1 cellular context compared by ENCODE assay signal in genomic region chr1:112672842-112673241, GRCh38.
TF ChIP-seq lines count a peak whose summit lies in the region.

No MANE protein-coding gene starts in this region.

TF ChIP-seq in K562, 482 proteins besides CTCF, POLR2A, EP300 and RAD21 (continues in another document):
- peak in 1 of 2 experiments; percentile 22; a peak in 1 of 4 replicates for TF ChIP-seq KDM1A (IDR thresholded peaks at IDR 0.05)
- no peak for TF ChIP-seq ZNF277 (CRISPR knock-in tag; IDR thresholded peaks at IDR 0.05; ENCODE audit: borderline replicate concordance)
- no peak for TF ChIP-seq MBD2 (IDR thresholded peaks at IDR 0.05; ENCODE audit: borderline replicate concordance, low read depth)
- TF ChIP-seq AFF4 (CRISPR knock-in tag; IDR thresholded peaks at IDR 0.05): no peak
- TF ChIP-seq USF1 (CRISPR knock-in tag; IDR thresholded peaks at IDR 0.05): no peak
- TF ChIP-seq KLF13 (tag; IDR thresholded peaks at IDR 0.05; ENCODE audit: borderline replicate concordance, low read depth): no peak
- TF ChIP-seq ELK1 (CRISPR knock-in tag; IDR thresholded peaks at IDR 0.05): no peak
- no peak for TF ChIP-seq NR2C2 (CRISPR knock-in tag; IDR thresholded peaks at IDR 0.05)
- TF ChIP-seq NR2C2 (tag; IDR thresholded peaks at IDR 0.05): peak; percentile 62
- no peak for TF ChIP-seq SNIP1 (IDR thresholded peaks at IDR 0.05; ENCODE audit: low read depth)
- TF ChIP-seq THRB (CRISPR knock-in tag; conservative IDR thresholded peaks at IDR 0.05): no peak
- no peak for TF ChIP-seq ZNF239 (CRISPR knock-in tag; IDR thresholded peaks at IDR 0.05)
- no peak for TF ChIP-seq MITF (IDR thresholded peaks at IDR 0.05)
- TF ChIP-seq WHSC1 (IDR thresholded peaks at IDR 0.05; ENCODE audit: low read length): no peak
- no peak for TF ChIP-seq ZNF134 (CRISPR knock-in tag; conservative IDR thresholded peaks at IDR 0.05)
- no peak for TF ChIP-seq PATZ1 (CRISPR knock-in tag; IDR thresholded peaks at IDR 0.05; ENCODE audit: borderline replicate concordance)
- TF ChIP-seq GTF2A2 (tag; IDR thresholded peaks at IDR 0.05): no peak
- no peak for TF ChIP-seq KLF16 (IDR thresholded peaks at IDR 0.05)
- TF ChIP-seq FOXJ2 (tag; IDR thresholded peaks at IDR 0.05): 0 out of 2 replicates have a peak, but pooled peaks have one; percentile 40
- no peak for TF ChIP-seq PRMT5 (CRISPR knock-in tag; IDR thresholded peaks at IDR 0.05)
- 0 out of 2 replicates have a peak, but pooled peaks have one; percentile 16 for TF ChIP-seq ATF7 (IDR thresholded peaks at IDR 0.05)
- TF ChIP-seq EWSR1 (IDR thresholded peaks at IDR 0.05; ENCODE audit: borderline replicate concordance, low read depth, partially characterized antibody): no peak
- no peak for TF ChIP-seq YY1 (IDR thresholded peaks at IDR 0.05; ENCODE audit: borderline replicate concordance in 1 of 3, control insufficient read depth in 1 of 3, extremely low read depth in 1 of 3, insufficient read depth in 3 of 3, insufficient read length in 1 of 3, insufficient replicate concordance in 2 of 3, low read depth in 1 of 3, low read length in 2 of 3)
- TF ChIP-seq MNT (conservative IDR thresholded peaks at IDR 0.05): 0 out of 4 replicates have a peak, but pooled peaks of 1 of the 2 experiments have one; percentile 20
- TF ChIP-seq ZNF644 (tag; IDR thresholded peaks at IDR 0.05; ENCODE audit: low read depth): 0 out of 2 replicates have a peak, but pooled peaks have one; percentile 51
- no peak for TF ChIP-seq RBM22 (IDR thresholded peaks at IDR 0.05; ENCODE audit: low read depth, low read length, poor library complexity, severe bottlenecking)
- no peak for TF ChIP-seq ZBTB33 (CRISPR knock-in tag; IDR thresholded peaks at IDR 0.05)
- TF ChIP-seq SMARCC2 (IDR thresholded peaks at IDR 0.05; ENCODE audit: low read depth): no peak
- TF ChIP-seq MEIS2 (IDR thresholded peaks at IDR 0.05; ENCODE audit: partially characterized antibody): peak; percentile 18
- no peak for TF ChIP-seq RBM34 (IDR thresholded peaks at IDR 0.05; ENCODE audit: borderline replicate concordance, insufficient read depth, low read length)
- peak; percentile 70 for TF ChIP-seq ZNF592 (IDR thresholded peaks at IDR 0.05)
